In genomic region chr9:88388203-88388885, GRCh38 we compare ENCODE assay signal across 8 cellular contexts. TPM values are rescaled to one million over a fixed set of nuclear protein-coding genes. Genes with fewer than 3 reads are reported as not detected.
A peak's percentile ranks its signal among the peaks of the same experiment; 100 is the strongest.
DNase-seq lines count a peak whose midpoint lies in the region; ATAC-seq and TF ChIP-seq lines count a peak whose summit lies in the region.

Gene SPIN1, plus strand, starts transcription at chr9:88388444. Its CDS starts 38,096 bp downstream, at chr9:88426540.

- no peaks in the 10 kb centered on the region for H3K9me3 ChIP-seq in stomach smooth muscle (ENCODE audit: control insufficient read depth in 2 of 2, low read length in 2 of 2)

- peaks cover 19% of the 10 kb centered on the region for H3K4me1 ChIP-seq in stomach smooth muscle (ENCODE audit: control insufficient read depth, insufficient read depth, low read length)

- TF ChIP-seq CTCF in fibroblast of villous mesenchyme (IDR thresholded peaks at IDR 0.05; ENCODE audit: insufficient read depth, low read depth, low read length) (peak; percentile 20), neural crest cell (conservative IDR thresholded peaks at IDR 0.05) (peak; percentile 67)

- H3K27ac Mint-ChIP-seq in neural crest cell (ENCODE audit: unreplicated experiment), result peak within 1 kb of the TSS; percentile 97

- TF ChIP-seq POLR2A in Raji (IDR thresholded peaks at IDR 0.05; ENCODE audit: insufficient read depth, low read depth, low read length), result peak; percentile 75

- ATAC-seq in GM21526 (IDR thresholded peaks at IDR 0.05; ENCODE audit: low FRiP score, unreplicated experiment), result peak; percentile 84

- peak within 1 kb of the TSS; percentile 75 to 80 for H3K9ac ChIP-seq in stomach smooth muscle (ENCODE audit: low read length in 2 of 2)

- H3K36me3 ChIP-seq in stomach smooth muscle (ENCODE audit: control insufficient read depth in 2 of 2, insufficient read depth in 2 of 2, low read length in 2 of 2), result no peaks in the 10 kb centered on the region

- H3K4me1 Mint-ChIP-seq in neural crest cell, result peaks cover 37% of the 10 kb centered on the region

- no peaks in the 10 kb centered on the region for H3K9me3 Mint-ChIP-seq in neural crest cell

- peak within 1 kb of the TSS; percentile 98 for H3K4me3 Mint-ChIP-seq in neural crest cell

- H3K4me3 ChIP-seq in fibroblast of villous mesenchyme (ENCODE audit: low read depth, low read length) (peak within 1 kb of the TSS; percentile 78), stomach smooth muscle (ENCODE audit: low read length in 2 of 2) (peak within 1 kb of the TSS; percentile 94 to 97)

- H3K27me3 Mint-ChIP-seq in neural crest cell (ENCODE audit: low read depth), result peaks cover 16% of the 10 kb centered on the region

- no peaks in the 10 kb centered on the region for H3K36me3 Mint-ChIP-seq in neural crest cell (ENCODE audit: low read depth)

- H3K27me3 ChIP-seq in stomach smooth muscle (ENCODE audit: control insufficient read depth in 1 of 2, insufficient read depth in 2 of 2, low read length in 2 of 2), result no peaks in the 10 kb centered on the region

- peak; percentile 91 for DNase-seq in Daoy (ENCODE audit: low read depth)
- DNase-seq in HuH-7.5 (ENCODE audit: low spot score), result peak; percentile 80
- peak; percentile 81 for DNase-seq in activated effector memory CD4-positive, alpha-beta T cell treated with Interleukin-2 at 50 U/mL for 16 hours
- DNase-seq in fibroblast of villous mesenchyme (ENCODE audit: low read depth), result peak; percentile 71
- peak; percentile 72 for DNase-seq in neural crest cell (ENCODE audit: low read depth, low spot score)

- peak within 1 kb of the TSS; percentile 70 for H3K27ac ChIP-seq in stomach smooth muscle (ENCODE audit: low read length)

RNA-seq across cellular contexts. Expression of gene SPIN1, which starts in this region (rescaled TPM):
- 106 and 107 TPM in 2 replicates for total RNA-seq in Daoy (2014; rRNA removed; shearing (Covaris generic))
- 130 and 165 TPM in 2 replicates for total RNA-seq in fibroblast of villous mesenchyme
- 76.3 and 77.6 TPM in 2 replicates for total RNA-seq in neural crest cell

Comparison
In these comparisons a context has a peak if more than half of its experiments do, and no peak if none do; other contexts are left out.
1. Peak in every context shown above with its lines: DNase-seq, ATAC-seq, H3K4me3 ChIP-seq and H3K27ac ChIP-seq.